In the genomic region with DNA sequence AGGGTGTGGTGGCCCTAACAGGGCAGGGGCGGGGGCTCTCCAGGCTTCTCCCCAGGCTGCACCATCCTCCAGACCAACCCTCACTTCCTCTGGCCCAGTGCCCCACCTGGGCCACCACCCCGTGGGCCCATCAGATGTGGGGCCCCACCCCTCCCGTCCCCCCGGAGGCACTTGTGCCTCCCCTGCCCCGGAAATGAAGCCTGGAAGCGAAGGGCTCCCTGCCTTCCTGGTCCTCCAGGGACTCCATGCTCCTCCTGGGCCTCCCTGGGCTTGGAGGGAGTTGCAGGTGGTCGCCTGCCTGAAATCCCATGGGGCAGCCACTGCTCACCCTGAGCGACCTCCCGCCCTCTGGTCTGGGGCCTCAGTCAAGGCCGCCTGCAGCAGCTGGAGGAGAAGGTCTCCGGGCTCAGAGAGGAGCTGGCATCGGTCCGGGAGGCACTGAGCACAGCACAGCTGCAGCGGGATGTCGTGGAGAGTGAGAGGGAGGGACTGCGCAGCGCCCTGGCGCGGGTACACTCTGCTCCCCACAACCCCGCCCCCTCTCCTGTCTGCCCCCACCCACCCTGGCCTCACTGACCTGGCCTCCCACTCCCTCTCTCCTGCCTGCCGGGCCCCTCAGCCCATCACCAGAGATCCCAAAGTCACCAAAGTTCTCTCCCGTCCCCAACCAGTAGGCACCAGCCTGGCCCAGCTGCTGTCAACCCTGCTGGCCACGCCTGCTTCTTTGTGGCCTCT, we compare ENCODE assay signal across 21 cellular contexts. TPM values are rescaled to one million over a fixed set of nuclear protein-coding genes. Genes with fewer than 3 reads are reported as not detected.
DNase-seq lines count a peak whose midpoint lies in the region; ATAC-seq, FAIRE-seq and TF ChIP-seq lines count a peak whose summit lies in the region.
"Had no signal": no experiment of that assay in that cellular context is flagged by ENCODE, and none has a peak within 500 bp of the region (broad histone marks: within the 10 kb centered on the region; RNA-seq: fewer than 3 reads in every experiment).

No MANE protein-coding gene starts in this region.

- 63 to 71% methylated on average over 20 to 23 of the region's 23 CpGs for WGBS in pancreas, 2 donors

- H3K9me3 ChIP-seq in BE2C (no peaks in the 10 kb centered on the region; the same call in 1 of the 2 replicates), Peyer's patch (no peaks in the 10 kb centered on the region), pancreas (no peaks in the 10 kb centered on the region)

- FAIRE-seq in pancreas (lab: Jason Lieb, UNC), result no peak
- FAIRE-seq: HTR-8/SVneo, keratinocyte had no signal

- no peak for TF ChIP-seq CTCF in BE2C (IDR thresholded peaks at IDR 0.05; ENCODE audit: low read depth, low read length)
- TF ChIP-seq CTCF in Peyer's patch (IDR thresholded peaks at IDR 0.05), result no peak
- TF ChIP-seq CTCF in pancreas (IDR thresholded peaks at IDR 0.05), result no peak
- TF ChIP-seq CTCF in progenitor cell of endocrine pancreas (IDR thresholded peaks at IDR 0.05; ENCODE audit: unreplicated experiment), result no peak

- no peak for TF ChIP-seq POLR2A in Peyer's patch (IDR thresholded peaks at IDR 0.05)

- H3K4me3 Mint-ChIP-seq in stimulated activated naive B cell treated with anti-CD40 and anti-IgM and Interleukin-4, amounts not matched to agents 10 μg/mL and 1 μg/mL and 100 μg/mL, for 72 hours, result no peak overlapping the region
- no peak overlapping the region for H3K4me3 Mint-ChIP-seq in progenitor cell of endocrine pancreas (ENCODE audit: low read depth)
- H3K4me3 Mint-ChIP-seq: activated CD4-positive, alpha-beta T cell treated with anti-CD3 and anti-CD28 coated beads, Interleukin-2, amount 10 ng/mL, durations not matched to agents 24 days and 14 days; activated T-helper 17 cell treated with anti-CD3 and anti-CD28 coated beads, Interleukin-2, amount 50 U/mL, for 72 hours had no signal

- H3K4me3 ChIP-seq in BE2C (ENCODE audit: low read depth, low read length) (no peak overlapping the region), Peyer's patch (peak overlapping the region in 1 of 4 donors; percentile 10), pancreas (no peak overlapping the region)
- H3K4me3 ChIP-seq: GM23248, MG63, psoas muscle had no signal

- H3K9me3 Mint-ChIP-seq in stimulated activated naive B cell treated with anti-CD40 and anti-IgM and Interleukin-4, amounts not matched to agents 10 μg/mL and 1 μg/mL and 100 μg/mL, for 72 hours, result peaks cover 9 to 20% of the 10 kb centered on the region in 2 donors
- peaks cover 6% of the 10 kb centered on the region for H3K9me3 Mint-ChIP-seq in progenitor cell of endocrine pancreas (ENCODE audit: low read depth)

- ATAC-seq in left ventricle myocardium superior, result peak; percentile 27
- ATAC-seq in pancreas, result no peak
- ATAC-seq in stimulated activated naive B cell treated with anti-CD40 and anti-IgM and Interleukin-4, amounts not matched to agents 10 μg/mL and 1 μg/mL and 100 μg/mL, for 72 hours (replicated peaks), result no peak
- ATAC-seq: activated T-helper 17 cell treated with anti-CD3 and anti-CD28 coated beads, Interleukin-2, amount 50 U/mL, for 72 hours had no signal

- no peaks in the 10 kb centered on the region for H3K36me3 ChIP-seq in BE2C
- H3K36me3 ChIP-seq in Peyer's patch, result no peaks in the 10 kb centered on the region
- no peaks in the 10 kb centered on the region for H3K36me3 ChIP-seq in pancreas
- H3K36me3 ChIP-seq: MG63, tibial nerve had no signal

- no peak overlapping the region for H3K27ac Mint-ChIP-seq in stimulated activated naive B cell treated with anti-CD40 and anti-IgM and Interleukin-4, amounts not matched to agents 10 μg/mL and 1 μg/mL and 100 μg/mL, for 72 hours
- H3K27ac Mint-ChIP-seq in progenitor cell of endocrine pancreas, result no peak overlapping the region
- H3K27ac Mint-ChIP-seq: activated CD4-positive, alpha-beta T cell treated with anti-CD3 and anti-CD28 coated beads, Interleukin-2, amount 10 ng/mL, durations not matched to agents 24 days and 14 days; activated T-helper 17 cell treated with anti-CD3 and anti-CD28 coated beads, Interleukin-2, amount 50 U/mL, for 72 hours had no signal

- no peaks in the 10 kb centered on the region for H3K4me1 Mint-ChIP-seq in stimulated activated naive B cell treated with anti-CD40 and anti-IgM and Interleukin-4, amounts not matched to agents 10 μg/mL and 1 μg/mL and 100 μg/mL, for 72 hours
- H3K4me1 Mint-ChIP-seq in progenitor cell of endocrine pancreas (ENCODE audit: low read depth), result no peaks in the 10 kb centered on the region
- H3K4me1 Mint-ChIP-seq: activated CD4-positive, alpha-beta T cell treated with anti-CD3 and anti-CD28 coated beads, Interleukin-2, amount 10 ng/mL, durations not matched to agents 24 days and 14 days; activated T-helper 17 cell treated with anti-CD3 and anti-CD28 coated beads, Interleukin-2, amount 50 U/mL, for 72 hours had no signal

- peaks cover under 1 to 31% of the 10 kb centered on the region in 2 donors for H3K27me3 Mint-ChIP-seq in stimulated activated naive B cell treated with anti-CD40 and anti-IgM and Interleukin-4, amounts not matched to agents 10 μg/mL and 1 μg/mL and 100 μg/mL, for 72 hours
- H3K27me3 Mint-ChIP-seq in progenitor cell of endocrine pancreas, result peaks cover 9% of the 10 kb centered on the region

- intact Hi-C loops in left ventricle myocardium superior (cut with micrococcal nuclease), result no loop called here
- intact Hi-C loops in pancreas (cut with DNase I), result no loop called here

- H3K27ac ChIP-seq in Peyer's patch (no peak overlapping the region), pancreas (no peak overlapping the region)
- H3K27ac ChIP-seq: GM23248, psoas muscle, tibial nerve had no signal

- peaks cover 5 to 10% of the 10 kb centered on the region in 2 donors for H3K36me3 Mint-ChIP-seq in stimulated activated naive B cell treated with anti-CD40 and anti-IgM and Interleukin-4, amounts not matched to agents 10 μg/mL and 1 μg/mL and 100 μg/mL, for 72 hours
- H3K36me3 Mint-ChIP-seq in progenitor cell of endocrine pancreas (ENCODE audit: insufficient read depth), result no peaks in the 10 kb centered on the region

- H3K4me1 ChIP-seq in BE2C (no peaks in the 10 kb centered on the region), Peyer's patch (no peaks in the 10 kb centered on the region), pancreas (no peaks in the 10 kb centered on the region)
- H3K4me1 ChIP-seq: psoas muscle, tibial nerve had no signal

- H3K27me3 ChIP-seq in BE2C (no peaks in the 10 kb centered on the region), Peyer's patch (no peaks in the 10 kb centered on the region), pancreas (no peaks in the 10 kb centered on the region)
- H3K27me3 ChIP-seq: MG63, tibial nerve had no signal

- peak; percentile 7 for DNase-seq in BE2C
- peak in 2 of 3 donors; percentile 44 to 47 for DNase-seq in Peyer's patch
- peak; percentile 25 for DNase-seq in left ventricle myocardium superior
- peak in 5 of 6 donors; percentile 2 to 55 (median 17) for DNase-seq in pancreas
- no peak for DNase-seq in stimulated activated naive B cell treated with anti-CD40 and anti-IgM and Interleukin-4, amounts not matched to agents 10 μg/mL and 1 μg/mL and 100 μg/mL, for 72 hours
- no peak for DNase-seq in NCI-H1417 treated with DMSO at 0.1 percent for 48 hours (lab: John Stamatoyannopoulos, UW)
- no peak for DNase-seq in NCI-H774 (lab: John Stamatoyannopoulos, UW)
- no peak for DNase-seq in progenitor cell of endocrine pancreas (ENCODE audit: low spot score, unreplicated experiment)
- DNase-seq: activated CD4-positive, alpha-beta T cell treated with anti-CD3 and anti-CD28 coated beads, Interleukin-2, amount 10 ng/mL, durations not matched to agents 24 days and 14 days; DMS79; glutamatergic neuron; GM23248; MG63; NCI-H2029; NCI-H748 treated with DMSO at 0.1 percent for 48 hours had no signal

RNA-seq across cellular contexts. Expression of gene CROCC2, which starts 28.0 kb away (rescaled TPM):
- not detected for polyA plus RNA-seq in BE2C (2012; ENCODE audit: insufficient read depth, insufficient read length, low read depth)
- total RNA-seq in Peyer's patch (under 1 TPM in 2 of 4 donors, not detected in 2; 0.27 to 0.83 TPM), left ventricle myocardium superior (not detected), pancreas (under 1 TPM in 1 of 6 donors, not detected in 5; 0.04 TPM), progenitor cell of endocrine pancreas (0.36 and 0.40 TPM in 2 replicates)
- under 1 TPM; 0.04 to 0.05 TPM for polyA plus RNA-seq in pancreas
- total RNA-seq: activated CD4-positive, alpha-beta T cell treated with anti-CD3 and anti-CD28 coated beads, Interleukin-2, amount 10 ng/mL, durations not matched to agents 24 days and 14 days; activated T-helper 17 cell treated with anti-CD3 and anti-CD28 coated beads, Interleukin-2, amount 50 U/mL, for 72 hours; epithelial cell of proximal tubule; psoas muscle had no signal
- polyA plus RNA-seq: GM23248, keratinocyte had no signal

RNA-seq across cellular contexts. Expression of gene MAB21L4, which starts 38.2 kb away (rescaled TPM):
- not detected for polyA plus RNA-seq in BE2C (2012; ENCODE audit: insufficient read depth, insufficient read length, low read depth)
- total RNA-seq in Peyer's patch (1 to 10 TPM in 3 of 4 donors, not detected in 1; 2.1 to 6.1 (median 3.7) TPM), left ventricle myocardium superior (not detected), pancreas (1 to 10 TPM in 2 of 6 donors, under 1 TPM in 4; 0.14 to 1.5 (median 0.45) TPM), progenitor cell of endocrine pancreas (9.7 and 12.5 TPM in 2 replicates)
- 1 to 10 TPM; 2.0 TPM for polyA plus RNA-seq in pancreas
- total RNA-seq: activated CD4-positive, alpha-beta T cell treated with anti-CD3 and anti-CD28 coated beads, Interleukin-2, amount 10 ng/mL, durations not matched to agents 24 days and 14 days; activated T-helper 17 cell treated with anti-CD3 and anti-CD28 coated beads, Interleukin-2, amount 50 U/mL, for 72 hours; GM23248; psoas muscle; tibial nerve had no signal
- polyA plus RNA-seq: GM23248, psoas muscle had no signal

Comparison
In these comparisons a context has a peak if more than half of its experiments do, and no peak if none do; other contexts are left out.
1. DNase-seq: peak in BE2C (single experiment), Peyer's patch (2 of 3), left ventricle myocardium superior (single experiment) and pancreas (5 of 6); none in stimulated activated naive B cell treated with anti-CD40 and anti-IgM and Interleukin-4, amounts not matched to agents 10 μg/mL and 1 μg/mL and 100 μg/mL, for 72 hours (single experiment), NCI-H1417 treated with DMSO at 0.1 percent for 48 hours (single experiment), NCI-H774 (single experiment) and progenitor cell of endocrine pancreas (single experiment).